10 cellular contexts compared by ENCODE assay signal in the genomic region with DNA sequence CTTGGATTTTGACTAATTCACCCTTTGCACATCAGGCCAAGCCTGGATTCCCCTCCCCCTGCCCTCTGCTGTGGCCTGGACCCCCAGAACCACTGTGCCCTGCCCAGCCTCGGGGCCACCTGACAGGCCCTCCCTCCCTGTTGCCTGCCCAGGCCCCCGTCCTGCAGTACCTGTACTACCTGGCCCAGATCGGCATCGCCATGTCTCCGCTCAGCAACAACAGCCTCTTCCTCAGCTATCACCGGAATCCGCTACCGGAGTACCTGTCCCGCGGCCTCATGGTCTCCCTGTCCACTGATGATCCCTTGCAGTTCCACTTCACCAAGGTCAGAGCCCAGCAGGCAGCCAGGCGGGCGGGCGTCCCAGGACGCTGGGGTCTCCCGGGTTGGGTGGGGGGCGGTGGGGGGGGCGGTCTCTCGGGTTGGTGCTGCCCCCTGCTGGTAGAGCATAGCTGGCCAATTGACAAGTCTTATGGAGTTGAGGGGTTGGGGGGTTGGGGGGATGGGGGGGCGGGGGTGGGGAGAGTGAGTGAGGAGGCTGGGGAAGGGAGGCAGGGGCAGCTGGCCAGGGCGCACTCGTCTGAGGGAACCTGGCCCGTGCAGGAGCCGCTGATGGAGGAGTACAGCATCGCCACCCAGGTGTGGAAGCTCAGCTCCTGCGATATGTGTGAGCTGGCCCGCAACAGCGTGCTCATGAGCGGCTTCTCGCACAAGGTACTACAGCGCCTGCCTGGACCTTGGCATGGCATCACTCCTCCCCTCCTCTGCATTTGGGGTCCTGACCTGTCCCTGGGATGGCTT. TPM values are rescaled to one million over a fixed set of nuclear protein-coding genes. Genes with fewer than 3 reads are reported as not detected.
A peak's percentile ranks its signal among the peaks of the same experiment; 100 is the strongest.
DNase-seq lines count a peak whose midpoint lies in the region; ATAC-seq, FAIRE-seq and TF ChIP-seq lines count a peak whose summit lies in the region.
"Had no signal": no experiment of that assay in that cellular context is flagged by ENCODE, and none has a peak within 500 bp of the region (broad histone marks: within the 10 kb centered on the region; RNA-seq: fewer than 3 reads in every experiment).

No MANE protein-coding gene starts in this region.

- no peak overlapping the region for H2BK15ac ChIP-seq in mesendoderm (replicated peaks; ENCODE audit: low read depth)

- peaks cover 0 to 18% (median 7%) of the 10 kb centered on the region in 4 donors for H3K4me1 Mint-ChIP-seq in CD4-positive, CD25-positive, alpha-beta regulatory T cell

- peaks cover 41% of the 10 kb centered on the region for H3K36me3 ChIP-seq in CD4-positive, CD25-positive, alpha-beta regulatory T cell (ENCODE audit: control insufficient read depth, insufficient read depth, low read length)
- peaks cover 22% of the 10 kb centered on the region for H3K36me3 ChIP-seq in Karpas-422 (ENCODE audit: insufficient read depth, low read length)
- H3K36me3 ChIP-seq in K562 (ENCODE audit: control insufficient read depth, insufficient read depth, low read length): peaks cover 63% of the 10 kb centered on the region; the same call in 2 of the 3 replicates
- H3K36me3 ChIP-seq in mesendoderm (ENCODE audit: control insufficient read depth, insufficient read depth, low read length): peaks cover 6% of the 10 kb centered on the region

- no peak overlapping the region for H2BK120ac ChIP-seq in mesendoderm (ENCODE audit: low read depth, low read length)

- H2BK5ac ChIP-seq in mesendoderm (ENCODE audit: low read length): no peak overlapping the region

- H3K79me2 ChIP-seq in Karpas-422 (ENCODE audit: low read length): peaks cover 8% of the 10 kb centered on the region
- no peaks in the 10 kb centered on the region for H3K79me2 ChIP-seq in K562 (ENCODE audit: control insufficient read depth, insufficient read depth, low read length)
- H3K79me2 ChIP-seq in mesendoderm (ENCODE audit: control insufficient read depth, insufficient read depth, low read length): no peaks in the 10 kb centered on the region

- peaks cover 8% of the 10 kb centered on the region for H3K4me1 ChIP-seq in CD4-positive, CD25-positive, alpha-beta regulatory T cell (ENCODE audit: control insufficient read depth, insufficient read depth, low read length, poor library complexity, severe bottlenecking)
- peaks cover 3% of the 10 kb centered on the region for H3K4me1 ChIP-seq in Karpas-422 (ENCODE audit: low read length)
- peaks cover 0 to 39% of the 10 kb centered on the region in 2 experiments; a peak in 2 of 5 replicates for H3K4me1 ChIP-seq in K562 (replicated peaks in 1 of 2; ENCODE audit: control insufficient read depth in 2 of 2, insufficient read depth in 2 of 2, low read length in 2 of 2)
- no peaks in the 10 kb centered on the region for H3K4me1 ChIP-seq in mesendoderm (ENCODE audit: control insufficient read depth, low read depth, low read length)

- TF ChIP-seq RAD21 in K562 (CRISPR knock-in tag; conservative IDR thresholded peaks at IDR 0.05 in 1 of 2, IDR thresholded peaks at IDR 0.05 in 1 of 2): no peak

- no peak overlapping the region for H3K4me3 Mint-ChIP-seq in CD4-positive, CD25-positive, alpha-beta regulatory T cell

- H3K4ac ChIP-seq in mesendoderm (ENCODE audit: low read depth, low read length): no peak overlapping the region

- H4K5ac ChIP-seq in mesendoderm (ENCODE audit: low read length): no peak overlapping the region

- peaks cover 24% of the 10 kb centered on the region for H3K36me3 Mint-ChIP-seq in CD4-positive, CD25-positive, alpha-beta regulatory T cell

- intact Hi-C loops in K562 (cut with micrococcal nuclease): loop anchor here (1.0 kb wide), 1 partner anchor 84 kb away; no protein-coding TSS in a partner anchor

- TF ChIP-seq EP300 in K562 (IDR thresholded peaks at IDR 0.05; ENCODE audit: low read length): no peak

- BruUV-seq in K562 (replicated peaks; lab: Mats Ljungman, UMichigan): no TSS peak

- H3K23ac ChIP-seq in mesendoderm (ENCODE audit: low read length): no peak overlapping the region

- peak in 1 of 2 donors; percentile 23 for ATAC-seq in CD4-positive, CD25-positive, alpha-beta regulatory T cell (ENCODE audit: low read depth in 2 of 2)
- ATAC-seq in K562 (peak; percentile 56), GM21723 (IDR thresholded peaks at IDR 0.05; ENCODE audit: unreplicated experiment) (no peak), HG03565 (IDR thresholded peaks at IDR 0.05; ENCODE audit: unreplicated experiment) (no peak)

- H3K9me2 ChIP-seq in Karpas-422 (replicated peaks; ENCODE audit: insufficient read depth, low read length): no peaks in the 10 kb centered on the region

- peak overlapping the region in 1 of 3 donors; percentile 26 for H3K27ac Mint-ChIP-seq in CD4-positive, CD25-positive, alpha-beta regulatory T cell

- H3K18ac ChIP-seq in mesendoderm (ENCODE audit: low read length): no peak overlapping the region

- H3K56ac ChIP-seq in mesendoderm (ENCODE audit: low read length): no peak overlapping the region

- peak in 2 of 3 donors; percentile 26 to 29 for DNase-seq in CD4-positive, CD25-positive, alpha-beta regulatory T cell
- peak; percentile 67 for DNase-seq in Karpas-422
- peak; percentile 49 to 77 (median 76) for DNase-seq in K562 (ENCODE audit: extremely low read depth in 1 of 4, low spot score in 3 of 4)
- peak; percentile 34 for DNase-seq in mesendoderm
- DNase-seq in SHP77 treated with DMSO at 0.1 percent for 48 hours (lab: John Stamatoyannopoulos, UW): no peak
- DNase-seq in cerebellar nuclear complex (lab: John Stamatoyannopoulos, UW): no peak

- no peaks in the 10 kb centered on the region for H3K27me3 ChIP-seq in CD4-positive, CD25-positive, alpha-beta regulatory T cell (ENCODE audit: control insufficient read depth, insufficient read depth, low read length)
- no peaks in the 10 kb centered on the region for H3K27me3 ChIP-seq in Karpas-422 (ENCODE audit: low read length)
- no peaks in the 10 kb centered on the region for H3K27me3 ChIP-seq in K562 (ENCODE audit: control insufficient read depth in 2 of 2, insufficient read depth in 2 of 2, low read length in 2 of 2)
- H3K27me3 ChIP-seq in mesendoderm (ENCODE audit: insufficient read depth, low read length, poor library complexity): no peaks in the 10 kb centered on the region

- TF ChIP-seq CTCF in K562 (IDR thresholded peaks at IDR 0.05 in 2 of 3, conservative IDR thresholded peaks at IDR 0.05 in 1 of 3; ENCODE audit: insufficient read depth in 2 of 3, low read depth in 1 of 3, low read length in 3 of 3): 0 out of 6 replicates have a peak, but pooled peaks of 1 of the 3 experiments have one; percentile 21

- H3K9me3 Mint-ChIP-seq in CD4-positive, CD25-positive, alpha-beta regulatory T cell: peaks cover 0 to 3% (median 0%) of the 10 kb centered on the region in 7 donors

- H2AFZ ChIP-seq in Karpas-422 (ENCODE audit: low read length): no peak overlapping the region
- H2AFZ ChIP-seq in K562 (ENCODE audit: low read depth, low read length): no peak overlapping the region

- H3K27ac ChIP-seq in CD4-positive, CD25-positive, alpha-beta regulatory T cell (ENCODE audit: insufficient read depth, low read length, poor library complexity, severe bottlenecking): no peak overlapping the region
- H3K27ac ChIP-seq in Karpas-422 (ENCODE audit: low read length) (no peak overlapping the region), K562 (ENCODE audit: extremely low read depth, low read depth, low read length) (no peak overlapping the region), mesendoderm (ENCODE audit: low read depth, low read length) (no peak overlapping the region)

- no peaks in the 10 kb centered on the region for H3K27me3 Mint-ChIP-seq in CD4-positive, CD25-positive, alpha-beta regulatory T cell

- H3K79me1 ChIP-seq in mesendoderm (ENCODE audit: low read length): no peaks in the 10 kb centered on the region

- H4K20me1 ChIP-seq in Karpas-422 (ENCODE audit: insufficient read depth, low read depth, low read length) (peaks cover 24% of the 10 kb centered on the region; the same call in 1 of the 2 replicates), K562 (replicated peaks; ENCODE audit: control insufficient read depth, insufficient read depth, low read length) (peaks cover 4% of the 10 kb centered on the region; the same call in 1 of the 2 replicates)

- POLR2A ChIA-PET in K562 (lab: Yijun Ruan, JAX): interaction anchor here (0.5 to 4.2 kb wide), 7 partner anchors 8 to 370 kb away, joined by 3 to 23 read pairs (median 3); a partner anchor contains a TSS

- FAIRE-seq in K562 (lab: Jason Lieb, UNC): no peak
- FAIRE-seq: endometrium had no signal

- in situ Hi-C loops in K562 (cut with MboI): no loop called here

- H3K9me1 ChIP-seq in K562 (ENCODE audit: control insufficient read depth, insufficient read depth, low read length): peaks cover 5% of the 10 kb centered on the region

- no peaks in the 10 kb centered on the region for H3K9me3 ChIP-seq in CD4-positive, CD25-positive, alpha-beta regulatory T cell (ENCODE audit: control insufficient read depth in 2 of 2, low read length in 2 of 2)
- H3K9me3 ChIP-seq in Karpas-422 (ENCODE audit: low read length): no peaks in the 10 kb centered on the region
- H3K9me3 ChIP-seq in K562 (replicated peaks; ENCODE audit: control insufficient read depth, insufficient read depth, low read depth, low read length): no peaks in the 10 kb centered on the region

- CTCF ChIA-PET in K562 (lab: Yijun Ruan, JAX; ENCODE audit: low intra/inter-chr PET ratio): interaction anchor here (2.6 kb wide), 1 partner anchor 84 kb away, joined by 24 read pairs; no protein-coding TSS in a partner anchor

- no peak overlapping the region for H4K8ac ChIP-seq in mesendoderm (ENCODE audit: low read depth, low read length)

- H3K4me2 ChIP-seq in Karpas-422 (ENCODE audit: low read depth, low read length, poor library complexity, severe bottlenecking): no peak overlapping the region
- H3K4me2 ChIP-seq in K562 (ENCODE audit: insufficient read depth, low read length): no peak overlapping the region
- H3K4me2 ChIP-seq in mesendoderm (ENCODE audit: low read length): no peak overlapping the region

- H2AK5ac ChIP-seq in mesendoderm (ENCODE audit: low read length): no peak overlapping the region

- H3K4me3 ChIP-seq in CD4-positive, CD25-positive, alpha-beta regulatory T cell (ENCODE audit: low read depth, low read length): no peak overlapping the region
- H3K4me3 ChIP-seq in Karpas-422 (ENCODE audit: low read length) (no peak overlapping the region), K562 (no peak overlapping the region), mesendoderm (ENCODE audit: low read length) (no peak overlapping the region)

- 85% methylated on average over 24 of the region's 30 CpGs for WGBS in K562 (ENCODE audit: insufficient coverage, low coverage, missing lambda C conversion rate)
- WGBS in mesendoderm (ENCODE audit: extremely low coverage, insufficient coverage, low lambda C conversion rate): no CpG with 5 or more reads among the region's 30 CpGs

- TF ChIP-seq POLR2A in K562 (conservative IDR thresholded peaks at IDR 0.05): no peak

- H3K9ac ChIP-seq in Karpas-422 (ENCODE audit: low read length) (no peak overlapping the region), K562 (ENCODE audit: insufficient read depth in 1 of 2, low read depth in 2 of 2, low read length in 2 of 2) (no peak overlapping the region), mesendoderm (ENCODE audit: low read length) (no peak overlapping the region)

RNA-seq across cellular contexts. Expression of a gene that starts 10.6 kb away (rescaled TPM):
- 203 TPM for total RNA-seq in CD4-positive, CD25-positive, alpha-beta regulatory T cell
- 10 to 100 TPM; 23.3 to 30.9 (median 26.7) TPM for polyA plus RNA-seq in CD4-positive, CD25-positive, alpha-beta regulatory T cell
- total RNA-seq in Karpas-422 (2014; rRNA removed; shearing (Covaris generic); ENCODE audit: low replicate concordance): 72.3 and 131 TPM in 2 replicates
- 140 and 447 TPM in 2 replicates for total RNA-seq in K562 (2011; cell fraction: chromatin; rRNA removed; ENCODE audit: low replicate concordance)
- 236 and 252 TPM in 2 replicates for total RNA-seq in K562 (2011; cell fraction: nucleolus; rRNA removed)
- total RNA-seq in K562 (2011; cell fraction: nucleoplasm; rRNA removed): 132 and 154 TPM in 2 replicates
- 51.0 and 57.1 TPM in 2 replicates for total RNA-seq in K562 (2014; rRNA removed)
- total RNA-seq in K562 (2014; rRNA removed; fragmentation: Illumina TruSeq; extraction: Trizol): 11.5 and 17.8 TPM in 2 replicates
- 27.1 and 28.4 TPM in 2 replicates for total RNA-seq in K562 (2015; rRNA removed; fragmentation: Illumina TruSeq; extraction: Trizol)
- total RNA-seq in K562 (2021): 74.1 and 77.7 TPM in 2 replicates
- 28.2 and 67.7 TPM in 2 replicates for polyA plus RNA-seq in K562 (2011; rRNA removed)
- polyA plus RNA-seq in K562 (2011; cell fraction: cytosol; rRNA removed): 33.1 and 34.0 TPM in 2 replicates
- 436 and 581 TPM in 2 replicates for polyA plus RNA-seq in K562 (2011; cell fraction: nucleus; rRNA removed)
- 54.7 and 59.0 TPM in 2 replicates for polyA plus RNA-seq in K562 (2012)
- polyA plus RNA-seq in K562 (2014; fragmentation: Illumina TruSeq; extraction: Trizol): 48.2 and 51.1 TPM in 2 replicates
- 1 to 10 TPM; 2.0 to 4.0 TPM for polyA plus RNA-seq in K562 (2014; fragmentation: Nextera tagmentation; extraction: Ambion mirVana)
- 43.8 and 55.6 TPM in 2 replicates for polyA plus RNA-seq in K562 (2014; rRNA removed)
- polyA minus RNA-seq in K562 (2011; rRNA and poly(A)+ RNA removed): 21.0 and 24.7 TPM in 2 replicates
- polyA minus RNA-seq in K562 (2011; cell fraction: cytosol; rRNA and poly(A)+ RNA removed): 32.1 and 40.5 TPM in 2 replicates
- polyA minus RNA-seq in K562 (2011; cell fraction: nucleus; rRNA and poly(A)+ RNA removed): 99.8 and 119 TPM in 2 replicates
- polyA plus RNA-seq in mesendoderm (2013, experiment 1 of 2): 26.9 TPM
- polyA plus RNA-seq in mesendoderm (2013, experiment 2 of 2): 26.2 TPM

RNA-seq across cellular contexts. Expression of a gene that starts 10.9 kb away (rescaled TPM):
- total RNA-seq in CD4-positive, CD25-positive, alpha-beta regulatory T cell: not detected
- polyA plus RNA-seq in CD4-positive, CD25-positive, alpha-beta regulatory T cell: under 1 TPM in 1 of 4 donors, not detected in 3; 0.40 TPM
- not detected in 2 replicates for total RNA-seq in Karpas-422 (2014; rRNA removed; shearing (Covaris generic); ENCODE audit: low replicate concordance)
- total RNA-seq in K562 (2011; cell fraction: chromatin; rRNA removed; ENCODE audit: low replicate concordance): not detected in 2 replicates
- not detected in 2 replicates for total RNA-seq in K562 (2011; cell fraction: nucleolus; rRNA removed)
- total RNA-seq in K562 (2011; cell fraction: nucleoplasm; rRNA removed): not detected in 2 replicates
- total RNA-seq in K562 (2014; rRNA removed) (0.33 TPM in 1 of 2 replicates, not detected in the other), K562 (2014; rRNA removed; fragmentation: Illumina TruSeq; extraction: Trizol) (0.25 and 0.29 TPM in 2 replicates), K562 (2015; rRNA removed; fragmentation: Illumina TruSeq; extraction: Trizol) (0.33 and 0.60 TPM in 2 replicates), K562 (2021) (0.16 and 0.47 TPM in 2 replicates)
- polyA plus RNA-seq in K562 (2011; rRNA removed) (0.27 and 0.32 TPM in 2 replicates), K562 (2014; fragmentation: Illumina TruSeq; extraction: Trizol) (0.52 and 0.90 TPM in 2 replicates), K562 (2014; fragmentation: Nextera tagmentation; extraction: Ambion mirVana) (under 1 TPM; 0.06 to 0.22 TPM), K562 (2014; rRNA removed) (0.07 TPM in 1 of 2 replicates, not detected in the other)
- 0.19 TPM in 1 of 2 replicates, not detected in the other for polyA plus RNA-seq in K562 (2011; cell fraction: cytosol; rRNA removed)
- polyA plus RNA-seq in K562 (2011; cell fraction: nucleus; rRNA removed): 0.37 TPM in 1 of 2 replicates, not detected in the other
- 0.42 and 0.46 TPM in 2 replicates for polyA plus RNA-seq in K562 (2012)
- 0.63 and 0.81 TPM in 2 replicates for polyA minus RNA-seq in K562 (2011; rRNA and poly(A)+ RNA removed)
- not detected in 2 replicates for polyA minus RNA-seq in K562 (2011; cell fraction: cytosol; rRNA and poly(A)+ RNA removed)
- 0.13 TPM in 1 of 2 replicates, not detected in the other for polyA minus RNA-seq in K562 (2011; cell fraction: nucleus; rRNA and poly(A)+ RNA removed)
- polyA plus RNA-seq in mesendoderm (2013, experiment 1 of 2): 0.13 TPM
- 0.25 TPM for polyA plus RNA-seq in mesendoderm (2013, experiment 2 of 2)

RNA-seq across cellular contexts. Expression of a gene that starts 25.6 kb away (rescaled TPM):
- 14.4 TPM for total RNA-seq in CD4-positive, CD25-positive, alpha-beta regulatory T cell
- polyA plus RNA-seq in CD4-positive, CD25-positive, alpha-beta regulatory T cell: 10 to 100 TPM in 3 of 4 donors, 1 to 10 TPM in 1; 2.2 to 31.4 (median 17.6) TPM
- total RNA-seq in Karpas-422 (2014; rRNA removed; shearing (Covaris generic); ENCODE audit: low replicate concordance): 7.7 and 10.0 TPM in 2 replicates
- total RNA-seq in K562 (2011; cell fraction: chromatin; rRNA removed; ENCODE audit: low replicate concordance): 32.6 and 57.2 TPM in 2 replicates
- total RNA-seq in K562 (2011; cell fraction: nucleolus; rRNA removed): 42.2 and 42.5 TPM in 2 replicates
- total RNA-seq in K562 (2011; cell fraction: nucleoplasm; rRNA removed): 35.5 and 39.5 TPM in 2 replicates
- total RNA-seq in K562 (2014; rRNA removed) (18.8 and 26.8 TPM in 2 replicates), K562 (2014; rRNA removed; fragmentation: Illumina TruSeq; extraction: Trizol) (21.0 and 22.2 TPM in 2 replicates), K562 (2015; rRNA removed; fragmentation: Illumina TruSeq; extraction: Trizol) (25.0 and 29.7 TPM in 2 replicates), K562 (2021) (38.8 and 41.0 TPM in 2 replicates)
- polyA plus RNA-seq in K562 (2011; rRNA removed) (45.0 and 57.0 TPM in 2 replicates), K562 (2014; fragmentation: Illumina TruSeq; extraction: Trizol) (53.4 and 56.1 TPM in 2 replicates), K562 (2014; fragmentation: Nextera tagmentation; extraction: Ambion mirVana) (10 to 100 TPM; 30.5 to 39.2 TPM), K562 (2014; rRNA removed) (38.4 and 46.2 TPM in 2 replicates)
- 55.3 and 58.1 TPM in 2 replicates for polyA plus RNA-seq in K562 (2011; cell fraction: cytosol; rRNA removed)
- 108 and 111 TPM in 2 replicates for polyA plus RNA-seq in K562 (2011; cell fraction: nucleus; rRNA removed)
- polyA plus RNA-seq in K562 (2012): 44.6 and 53.5 TPM in 2 replicates
- polyA minus RNA-seq in K562 (2011; rRNA and poly(A)+ RNA removed): 26.7 and 29.8 TPM in 2 replicates
- polyA minus RNA-seq in K562 (2011; cell fraction: cytosol; rRNA and poly(A)+ RNA removed): 19.7 and 21.8 TPM in 2 replicates
- polyA minus RNA-seq in K562 (2011; cell fraction: nucleus; rRNA and poly(A)+ RNA removed): 24.2 and 40.5 TPM in 2 replicates
- 9.2 TPM for polyA plus RNA-seq in mesendoderm (2013, experiment 1 of 2)
- 9.5 TPM for polyA plus RNA-seq in mesendoderm (2013, experiment 2 of 2)

RNA-seq across cellular contexts. Expression of a gene that starts 37.6 kb away (rescaled TPM):
- total RNA-seq in CD4-positive, CD25-positive, alpha-beta regulatory T cell: 36.2 TPM
- 10 to 100 TPM in 2 of 4 donors, 1 to 10 TPM in 2; 8.0 to 11.9 (median 10.4) TPM for polyA plus RNA-seq in CD4-positive, CD25-positive, alpha-beta regulatory T cell
- 6.2 and 7.3 TPM in 2 replicates for total RNA-seq in Karpas-422 (2014; rRNA removed; shearing (Covaris generic); ENCODE audit: low replicate concordance)
- total RNA-seq in K562 (2011; cell fraction: chromatin; rRNA removed; ENCODE audit: low replicate concordance): 18.6 and 26.2 TPM in 2 replicates
- 12.3 and 13.0 TPM in 2 replicates for total RNA-seq in K562 (2011; cell fraction: nucleolus; rRNA removed)
- total RNA-seq in K562 (2011; cell fraction: nucleoplasm; rRNA removed): 16.2 and 17.0 TPM in 2 replicates
- total RNA-seq in K562 (2014; rRNA removed) (1.6 TPM in 2 replicates), K562 (2014; rRNA removed; fragmentation: Illumina TruSeq; extraction: Trizol) (2.5 and 2.6 TPM in 2 replicates), K562 (2015; rRNA removed; fragmentation: Illumina TruSeq; extraction: Trizol) (4.2 TPM in 2 replicates), K562 (2021) (6.4 and 6.8 TPM in 2 replicates)
- polyA plus RNA-seq in K562 (2011; rRNA removed) (5.4 and 11.9 TPM in 2 replicates), K562 (2014; fragmentation: Illumina TruSeq; extraction: Trizol) (8.6 and 10.9 TPM in 2 replicates), K562 (2014; fragmentation: Nextera tagmentation; extraction: Ambion mirVana) (10 to 100 TPM; 12.4 to 15.1 TPM), K562 (2014; rRNA removed) (7.6 and 7.7 TPM in 2 replicates)
- 7.2 and 11.1 TPM in 2 replicates for polyA plus RNA-seq in K562 (2011; cell fraction: cytosol; rRNA removed)
- 53.6 and 78.5 TPM in 2 replicates for polyA plus RNA-seq in K562 (2011; cell fraction: nucleus; rRNA removed)
- 12.4 and 26.5 TPM in 2 replicates for polyA plus RNA-seq in K562 (2012)
- 4.1 and 4.3 TPM in 2 replicates for polyA minus RNA-seq in K562 (2011; rRNA and poly(A)+ RNA removed)
- 0.95 and 2.5 TPM in 2 replicates for polyA minus RNA-seq in K562 (2011; cell fraction: cytosol; rRNA and poly(A)+ RNA removed)
- polyA minus RNA-seq in K562 (2011; cell fraction: nucleus; rRNA and poly(A)+ RNA removed): 5.1 and 10.0 TPM in 2 replicates
- polyA plus RNA-seq in mesendoderm (2013, experiment 1 of 2): 10.1 TPM
- polyA plus RNA-seq in mesendoderm (2013, experiment 2 of 2): 10.5 TPM

RNA-seq across cellular contexts. Expression of a gene that starts 57.3 kb away (rescaled TPM):
- total RNA-seq in CD4-positive, CD25-positive, alpha-beta regulatory T cell: 18.7 TPM
- 100 to 1,000 TPM in 1 of 4 donors, 10 to 100 TPM in 2, not detected in 1; 38.8 to 123 (median 53.4) TPM for polyA plus RNA-seq in CD4-positive, CD25-positive, alpha-beta regulatory T cell
- 8.5 and 14.4 TPM in 2 replicates for total RNA-seq in Karpas-422 (2014; rRNA removed; shearing (Covaris generic); ENCODE audit: low replicate concordance)
- 0.65 and 0.70 TPM in 2 replicates for total RNA-seq in K562 (2011; cell fraction: chromatin; rRNA removed; ENCODE audit: low replicate concordance)
- not detected in 2 replicates for total RNA-seq in K562 (2011; cell fraction: nucleolus; rRNA removed)
- total RNA-seq in K562 (2011; cell fraction: nucleoplasm; rRNA removed): not detected in 2 replicates
- total RNA-seq in K562 (2014; rRNA removed) (not detected in 2 replicates), K562 (2014; rRNA removed; fragmentation: Illumina TruSeq; extraction: Trizol) (not detected in 2 replicates), K562 (2015; rRNA removed; fragmentation: Illumina TruSeq; extraction: Trizol) (not detected in 2 replicates), K562 (2021) (not detected in 2 replicates)
- polyA plus RNA-seq in K562 (2011; rRNA removed) (0.14 TPM in 1 of 2 replicates, not detected in the other), K562 (2014; fragmentation: Illumina TruSeq; extraction: Trizol) (not detected in 2 replicates), K562 (2014; fragmentation: Nextera tagmentation; extraction: Ambion mirVana) (not detected), K562 (2014; rRNA removed) (not detected in 2 replicates)
- polyA plus RNA-seq in K562 (2011; cell fraction: cytosol; rRNA removed): 0.21 and 0.29 TPM in 2 replicates
- 0.59 and 1.3 TPM in 2 replicates for polyA plus RNA-seq in K562 (2011; cell fraction: nucleus; rRNA removed)
- 0.07 and 0.40 TPM in 2 replicates for polyA plus RNA-seq in K562 (2012)
- 0.18 and 0.28 TPM in 2 replicates for polyA minus RNA-seq in K562 (2011; rRNA and poly(A)+ RNA removed)
- not detected in 2 replicates for polyA minus RNA-seq in K562 (2011; cell fraction: cytosol; rRNA and poly(A)+ RNA removed)
- polyA minus RNA-seq in K562 (2011; cell fraction: nucleus; rRNA and poly(A)+ RNA removed): not detected in 2 replicates
- polyA plus RNA-seq in mesendoderm (2013, experiment 1 of 2): 25.3 TPM
- polyA plus RNA-seq in mesendoderm (2013, experiment 2 of 2): 23.1 TPM
- polyA plus RNA-seq: neural cell had no signal

Comparison
In these comparisons a context has a peak if more than half of its experiments do, and no peak if none do; other contexts are left out.
1. DNase-seq: peak in CD4-positive, CD25-positive, alpha-beta regulatory T cell (2 of 3), Karpas-422 (single experiment), K562 (4 of 4) and mesendoderm (single experiment); none in SHP77 treated with DMSO at 0.1 percent for 48 hours (single experiment) and cerebellar nuclear complex (0 of 2).